Comparison of ENCODE assay signal across 8 cellular contexts in the genomic region with DNA sequence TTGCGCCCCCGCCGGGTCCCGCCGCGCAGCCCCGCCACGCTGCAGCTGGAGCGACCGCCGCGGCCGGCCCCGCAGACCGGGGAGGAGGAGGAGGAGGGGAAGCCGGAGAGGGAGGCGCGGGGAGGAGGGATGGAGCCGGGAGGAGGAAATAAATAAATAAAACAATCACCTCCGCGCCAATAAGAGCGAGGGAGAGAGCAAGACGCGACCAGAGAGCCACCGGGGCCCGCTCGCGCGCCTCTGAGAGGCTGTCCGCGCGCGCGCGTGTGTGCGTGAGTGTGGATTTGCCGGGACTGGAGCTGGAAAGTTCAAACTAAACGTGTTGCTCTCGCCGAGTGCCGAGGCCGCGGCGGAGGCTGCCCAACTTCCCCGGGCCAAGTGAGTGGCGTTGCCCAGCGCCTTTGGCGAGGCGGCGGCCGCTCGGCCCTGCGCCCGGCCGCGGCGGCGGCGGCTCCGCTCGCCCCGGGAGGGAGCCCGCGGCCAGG.
A peak's percentile ranks its signal among the peaks of the same experiment; 100 is the strongest.
DNase-seq lines count a peak whose midpoint lies in the region; ATAC-seq and TF ChIP-seq lines count a peak whose summit lies in the region.

No MANE protein-coding gene starts in this region.

- H3K36me3 Mint-ChIP-seq in activated CD4-positive, alpha-beta T cell treated with anti-CD3 and anti-CD28 coated beads, Interleukin-2, amount 10 ng/mL, durations not matched to agents 24 days and 14 days (ENCODE audit: low read depth): no peaks in the 10 kb centered on the region
- H3K36me3 Mint-ChIP-seq in activated CD4-positive, alpha-beta T cell treated with anti-CD3 and anti-CD28 coated beads, Interleukin-2, amount 10 ng/mL, durations not matched to agents 7 days and 5 days (ENCODE audit: low read depth): no peaks in the 10 kb centered on the region
- peaks cover 0 to 7% of the 10 kb centered on the region in 2 donors for H3K36me3 Mint-ChIP-seq in naive B cell

- H3K27ac ChIP-seq in SJCRH30 (no peak overlapping the region), esophagus muscularis mucosa (replicated peaks in 1 of 4) (no peak overlapping the region)

- intact Hi-C loops in activated CD4-positive, alpha-beta T cell treated with anti-CD3 and anti-CD28 coated beads, Interleukin-2, amount 10 ng/mL, durations not matched to agents 24 days and 14 days (cut with micrococcal nuclease): no loop called here
- intact Hi-C loops in esophagus muscularis mucosa (cut with DNase I): no loop called here

- H3K36me3 ChIP-seq in SJCRH30 (no peaks in the 10 kb centered on the region), esophagus muscularis mucosa (no peaks in the 10 kb centered on the region)

- TF ChIP-seq EP300 in esophagus muscularis mucosa (IDR thresholded peaks at IDR 0.05): no peak

- POLR2A ChIA-PET in activated CD4-positive, alpha-beta T cell treated with anti-CD3 and anti-CD28 coated beads, Interleukin-2, amount 10 ng/mL, durations not matched to agents 7 days and 5 days (lab: Charles Lee): no interaction called here

- no peak for TF ChIP-seq CTCF in esophagus muscularis mucosa (IDR thresholded peaks at IDR 0.05)

- ATAC-seq in HG03342 (IDR thresholded peaks at IDR 0.05; ENCODE audit: unreplicated experiment): peak; percentile 29
- peak; percentile 27 to 31 for ATAC-seq in naive B cell (ENCODE audit: low read depth in 2 of 2)
- ATAC-seq in HG02588 (IDR thresholded peaks at IDR 0.05; ENCODE audit: unreplicated experiment): no peak
- ATAC-seq in HG03175 (IDR thresholded peaks at IDR 0.05; ENCODE audit: unreplicated experiment): no peak

- peaks cover 43% of the 10 kb centered on the region for H3K27me3 Mint-ChIP-seq in activated CD4-positive, alpha-beta T cell treated with anti-CD3 and anti-CD28 coated beads, Interleukin-2, amount 10 ng/mL, durations not matched to agents 24 days and 14 days
- peaks cover 39% of the 10 kb centered on the region for H3K27me3 Mint-ChIP-seq in activated CD4-positive, alpha-beta T cell treated with anti-CD3 and anti-CD28 coated beads, Interleukin-2, amount 10 ng/mL, durations not matched to agents 7 days and 5 days
- H3K27me3 Mint-ChIP-seq in naive B cell: peaks cover 52 to 58% (median 57%) of the 10 kb centered on the region in 3 donors

- TF ChIP-seq POLR2A in esophagus muscularis mucosa (IDR thresholded peaks at IDR 0.05; ENCODE audit: low read depth): no peak

- H3K4me3 ChIP-seq in SJCRH30 (peak overlapping the region; percentile 60), esophagus muscularis mucosa (peak overlapping the region; percentile 53 to 60 (median 55))

- H3K4me1 ChIP-seq in SJCRH30 (no peaks in the 10 kb centered on the region), esophagus muscularis mucosa (peaks cover 12 to 28% (median 22%) of the 10 kb centered on the region in 4 donors)

- H3K4me1 Mint-ChIP-seq in activated CD4-positive, alpha-beta T cell treated with anti-CD3 and anti-CD28 coated beads, Interleukin-2, amount 10 ng/mL, durations not matched to agents 24 days and 14 days: peaks cover 9% of the 10 kb centered on the region
- peaks cover 5% of the 10 kb centered on the region for H3K4me1 Mint-ChIP-seq in activated CD4-positive, alpha-beta T cell treated with anti-CD3 and anti-CD28 coated beads, Interleukin-2, amount 10 ng/mL, durations not matched to agents 7 days and 5 days
- peaks cover 14 to 22% (median 14%) of the 10 kb centered on the region in 3 donors for H3K4me1 Mint-ChIP-seq in naive B cell

- CTCF ChIA-PET in activated CD4-positive, alpha-beta T cell treated with anti-CD3 and anti-CD28 coated beads, Interleukin-2, amount 10 ng/mL, durations not matched to agents 7 days and 5 days (lab: Charles Lee): no interaction called here

- H3K27me3 ChIP-seq in SJCRH30 (no peaks in the 10 kb centered on the region), esophagus muscularis mucosa (peaks cover 5 to 59% (median 17%) of the 10 kb centered on the region in 4 donors)

- H3K4me3 Mint-ChIP-seq in activated CD4-positive, alpha-beta T cell treated with anti-CD3 and anti-CD28 coated beads, Interleukin-2, amount 10 ng/mL, durations not matched to agents 24 days and 14 days: peak overlapping the region; percentile 63
- H3K4me3 Mint-ChIP-seq in activated CD4-positive, alpha-beta T cell treated with anti-CD3 and anti-CD28 coated beads, Interleukin-2, amount 10 ng/mL, durations not matched to agents 7 days and 5 days: no peak overlapping the region
- H3K4me3 Mint-ChIP-seq in naive B cell: peak overlapping the region; percentile 75 to 89 (median 86)

- H3K9me3 ChIP-seq in SJCRH30 (replicated peaks) (no peaks in the 10 kb centered on the region), esophagus muscularis mucosa (no peaks in the 10 kb centered on the region)

- peaks cover 4% of the 10 kb centered on the region for H3K9me3 Mint-ChIP-seq in activated CD4-positive, alpha-beta T cell treated with anti-CD3 and anti-CD28 coated beads, Interleukin-2, amount 10 ng/mL, durations not matched to agents 24 days and 14 days
- no peaks in the 10 kb centered on the region for H3K9me3 Mint-ChIP-seq in activated CD4-positive, alpha-beta T cell treated with anti-CD3 and anti-CD28 coated beads, Interleukin-2, amount 10 ng/mL, durations not matched to agents 7 days and 5 days
- no peaks in the 10 kb centered on the region for H3K9me3 Mint-ChIP-seq in naive B cell

- WGBS in esophagus muscularis mucosa: 0% methylated on average over 22 of the region's 64 CpGs

- H3K27ac Mint-ChIP-seq in activated CD4-positive, alpha-beta T cell treated with anti-CD3 and anti-CD28 coated beads, Interleukin-2, amount 10 ng/mL, durations not matched to agents 24 days and 14 days: no peak overlapping the region
- H3K27ac Mint-ChIP-seq in activated CD4-positive, alpha-beta T cell treated with anti-CD3 and anti-CD28 coated beads, Interleukin-2, amount 10 ng/mL, durations not matched to agents 7 days and 5 days: no peak overlapping the region
- no peak overlapping the region for H3K27ac Mint-ChIP-seq in naive B cell

- DNase-seq in activated CD4-positive, alpha-beta T cell treated with anti-CD3 and anti-CD28 coated beads, Interleukin-2, amount 10 ng/mL, durations not matched to agents 24 days and 14 days: peak; percentile 56
- DNase-seq in activated CD4-positive, alpha-beta T cell treated with anti-CD3 and anti-CD28 coated beads, Interleukin-2, amount 10 ng/mL, durations not matched to agents 7 days and 5 days: no peak
- DNase-seq in SJCRH30: peak; percentile 19 to 39
- DNase-seq in esophagus muscularis mucosa (ENCODE audit: extremely low spot score): no peak
- peak; percentile 6 for DNase-seq in naive B cell

Comparison
In these comparisons a context has a peak if more than half of its experiments do, and no peak if none do; other contexts are left out.
1. DNase-seq: peak in activated CD4-positive, alpha-beta T cell treated with anti-CD3 and anti-CD28 coated beads, Interleukin-2, amount 10 ng/mL, durations not matched to agents 24 days and 14 days (single experiment), SJCRH30 (2 of 2) and naive B cell (single experiment); none in activated CD4-positive, alpha-beta T cell treated with anti-CD3 and anti-CD28 coated beads, Interleukin-2, amount 10 ng/mL, durations not matched to agents 7 days and 5 days (single experiment) and esophagus muscularis mucosa (single experiment).
2. ATAC-seq: peak in HG03342 (single experiment) and naive B cell (2 of 2); none in HG02588 (single experiment) and HG03175 (single experiment).